In the genomic region with DNA sequence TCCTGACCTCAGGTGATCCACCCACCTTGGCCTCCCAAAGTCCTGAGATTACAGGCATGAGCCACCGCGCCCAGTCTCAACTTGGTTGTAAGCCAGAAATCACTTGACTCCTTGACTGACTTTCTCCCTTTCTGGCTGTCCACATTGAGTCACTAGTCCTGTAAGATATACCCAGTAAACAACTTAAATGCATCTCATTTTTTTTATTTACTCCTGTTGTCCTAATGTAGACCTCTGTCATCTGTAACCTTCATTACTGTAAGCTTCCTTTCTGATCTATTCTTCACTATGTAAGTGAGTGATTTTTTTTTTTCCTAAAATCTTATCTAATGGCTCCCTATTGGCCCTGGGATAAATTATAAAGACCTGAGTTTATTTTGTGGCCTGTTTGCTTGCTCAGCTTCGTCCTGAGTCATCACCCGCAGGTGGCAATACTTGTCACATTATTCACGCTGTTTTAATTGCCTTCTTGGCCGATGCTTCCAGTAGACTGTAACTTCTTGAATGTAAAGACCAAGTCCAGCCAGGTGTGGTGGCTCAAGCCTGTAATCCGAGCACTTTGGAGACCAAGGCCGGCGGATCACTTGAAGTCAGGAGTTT, we compare ENCODE assay signal across 9 cellular contexts. TPM values are rescaled to one million over a fixed set of nuclear protein-coding genes. Genes with fewer than 3 reads are reported as not detected.
DNase-seq lines count a peak whose midpoint lies in the region; ATAC-seq and TF ChIP-seq lines count a peak whose summit lies in the region.
"Had no signal": no experiment of that assay in that cellular context is flagged by ENCODE, and none has a peak within 500 bp of the region (broad histone marks: within the 10 kb centered on the region; RNA-seq: fewer than 3 reads in every experiment).

No MANE protein-coding gene starts in this region.

- H3K4me3 ChIP-seq in RWPE2 (ENCODE audit: severe bottlenecking) (no peak overlapping the region), hepatocyte (no peak overlapping the region), stomach (no peak overlapping the region)
- H3K4me3 ChIP-seq: BLaER1 treated with 17β-estradiol and CSF1 and Interleukin-3, amounts not matched to agents 10 nM and 100 nM had no signal

- H4K20me1 ChIP-seq in hepatocyte (ENCODE audit: insufficient read depth, poor library complexity, severe bottlenecking), result peaks cover 97% of the 10 kb centered on the region

- TF ChIP-seq POLR2A in stomach (IDR thresholded peaks at IDR 0.05), result no peak

- H3K27ac ChIP-seq in RWPE2 (ENCODE audit: poor library complexity, severe bottlenecking), result peak overlapping the region; percentile 57
- H3K27ac ChIP-seq in hepatocyte, result peak overlapping the region; percentile 53
- peak overlapping the region; percentile 0 to 64 (median 51) for H3K27ac ChIP-seq in stomach
- H3K27ac ChIP-seq: BLaER1 treated with 17β-estradiol and CSF1 and Interleukin-3, amounts not matched to agents 10 nM and 100 nM had no signal

- no peaks in the 10 kb centered on the region for H3K9me2 ChIP-seq in hepatocyte (replicated peaks; ENCODE audit: insufficient read depth)

- H3K9me3 Mint-ChIP-seq in activated T-cell treated with anti-CD3 and anti-CD28 coated beads, Interleukin-2, amount 50 U/mL, for 72 hours, result no peaks in the 10 kb centered on the region

- 76% methylated on average over 9 of the region's 9 CpGs for WGBS in hepatocyte (ENCODE audit: low lambda C conversion rate, missing lambda C conversion rate)
- WGBS in stomach, 5 donors, result 36 to 59% (median 47%) methylated on average over 9 of the region's 9 CpGs

- no peak for TF ChIP-seq EP300 in stomach (IDR thresholded peaks at IDR 0.05)

- H3K79me2 ChIP-seq in hepatocyte, result peaks cover 100% of the 10 kb centered on the region

- H3K9me3 ChIP-seq in RWPE2 (ENCODE audit: severe bottlenecking), result no peaks in the 10 kb centered on the region
- no peaks in the 10 kb centered on the region for H3K9me3 ChIP-seq in hepatocyte (ENCODE audit: low read depth)
- H3K9me3 ChIP-seq in stomach, result no peaks in the 10 kb centered on the region

- TF ChIP-seq CTCF in RWPE2 (IDR thresholded peaks at IDR 0.05; ENCODE audit: poor library complexity, severe bottlenecking) (no peak), hepatocyte (IDR thresholded peaks at IDR 0.05; ENCODE audit: poor library complexity) (no peak), stomach (IDR thresholded peaks at IDR 0.05) (no peak)

- H2AFZ ChIP-seq in hepatocyte, result no peak overlapping the region

- H3K4me1 Mint-ChIP-seq in activated T-cell treated with anti-CD3 and anti-CD28 coated beads, Interleukin-2, amount 50 U/mL, for 72 hours (ENCODE audit: low read depth), result peaks cover 62% of the 10 kb centered on the region

- peak overlapping the region; percentile 68 for H3K27ac Mint-ChIP-seq in activated T-cell treated with anti-CD3 and anti-CD28 coated beads, Interleukin-2, amount 50 U/mL, for 72 hours

- H3K4me1 ChIP-seq in RWPE2 (ENCODE audit: insufficient read depth, poor library complexity, severe bottlenecking), result peaks cover 39% of the 10 kb centered on the region
- H3K4me1 ChIP-seq in hepatocyte (ENCODE audit: insufficient read depth), result no peaks in the 10 kb centered on the region
- peaks cover 19 to 75% (median 47%) of the 10 kb centered on the region in 4 donors for H3K4me1 ChIP-seq in stomach

- ATAC-seq in activated T-cell treated with anti-CD3 and anti-CD28 coated beads, Interleukin-2, amount 50 U/mL, for 72 hours (replicated peaks in 1 of 2), result peak in 1 of 2 donors; percentile 56
- ATAC-seq in RWPE2 (ENCODE audit: low read depth), result peak; percentile 89
- no peak for ATAC-seq in HG02840 (IDR thresholded peaks at IDR 0.05; ENCODE audit: low FRiP score, unreplicated experiment)

- H3K36me3 Mint-ChIP-seq in activated T-cell treated with anti-CD3 and anti-CD28 coated beads, Interleukin-2, amount 50 U/mL, for 72 hours (ENCODE audit: insufficient read depth in 2 of 2), result peaks cover 3 to 20% of the 10 kb centered on the region in 2 donors

- peak overlapping the region in 1 of 2 donors; percentile 11 for H3K4me3 Mint-ChIP-seq in activated T-cell treated with anti-CD3 and anti-CD28 coated beads, Interleukin-2, amount 50 U/mL, for 72 hours

- DNase-seq in activated T-cell treated with anti-CD3 and anti-CD28 coated beads, Interleukin-2, amount 50 U/mL, for 72 hours, result no peak
- DNase-seq in activated T-cell treated with anti-CD3 and anti-CD28 coated beads for 4 hours (no peak), RWPE2 (ENCODE audit: low spot score) (peak; percentile 73), hepatocyte (ENCODE audit: low spot score) (peak; percentile 38), stomach (peak; percentile 38), KG1 (lab: John Stamatoyannopoulos, UW) (no peak)
- DNase-seq in stimulated activated CD8-positive, alpha-beta memory T cell treated with anti-CD3 and anti-CD28 coated beads, Interleukin-4, amount 100 ng/mL, for 48 hours, result no peak

- H3K4me2 ChIP-seq in hepatocyte, result no peak overlapping the region
- H3K4me2 ChIP-seq: BLaER1 treated with 17β-estradiol and CSF1 and Interleukin-3, amounts not matched to agents 10 nM and 100 nM had no signal

- intact Hi-C loops in stomach (cut with DNase I; ENCODE audit: low total_unique reads), result no loop called here

- H3K36me3 ChIP-seq in RWPE2 (ENCODE audit: low read depth) (peaks cover 57% of the 10 kb centered on the region), hepatocyte (replicated peaks; ENCODE audit: insufficient read depth, low read depth) (no peaks in the 10 kb centered on the region), stomach (peaks cover 5 to 30% (median 14%) of the 10 kb centered on the region in 4 donors)

- H3K27me3 Mint-ChIP-seq in activated T-cell treated with anti-CD3 and anti-CD28 coated beads, Interleukin-2, amount 50 U/mL, for 72 hours (ENCODE audit: low read depth), result no peaks in the 10 kb centered on the region

- no peaks in the 10 kb centered on the region for H3K27me3 ChIP-seq in RWPE2 (ENCODE audit: insufficient read depth, poor library complexity, severe bottlenecking)
- no peaks in the 10 kb centered on the region for H3K27me3 ChIP-seq in hepatocyte
- no peaks in the 10 kb centered on the region for H3K27me3 ChIP-seq in stomach
- H3K27me3 ChIP-seq: BLaER1 treated with 17β-estradiol and CSF1 and Interleukin-3, amounts not matched to agents 10 nM and 100 nM had no signal

RNA-seq across cellular contexts. Expression of gene PAFAH1B1, which starts 41.0 kb away (rescaled TPM):
- 100 to 1,000 TPM; 211 to 218 TPM for total RNA-seq in activated T-cell treated with anti-CD3 and anti-CD28 coated beads, Interleukin-2, amount 50 U/mL, for 72 hours
- total RNA-seq in hepatocyte (91.8 and 98.5 TPM in 2 replicates), stomach (100 to 1,000 TPM in 3 of 5 donors, 10 to 100 TPM in 2; 34.8 to 264 (median 170) TPM)
- polyA plus RNA-seq in hepatocyte (37.5 and 47.0 TPM in 2 replicates), stomach (10 to 100 TPM; 22.5 to 38.0 (median 28.4) TPM)

Comparison
In these comparisons a context has a peak if more than half of its experiments do, and no peak if none do; other contexts are left out.
1. DNase-seq: peak in RWPE2 (single experiment), hepatocyte (single experiment) and stomach (single experiment); none in activated T-cell treated with anti-CD3 and anti-CD28 coated beads, Interleukin-2, amount 50 U/mL, for 72 hours (0 of 2), activated T-cell treated with anti-CD3 and anti-CD28 coated beads for 4 hours (single experiment), stimulated activated CD8-positive, alpha-beta memory T cell treated with anti-CD3 and anti-CD28 coated beads, Interleukin-4, amount 100 ng/mL, for 48 hours (single experiment) and KG1 (single experiment).
2. Peak in every context shown above with its lines, with median percentiles within 50 percentile points of each other: H3K27ac ChIP-seq.